9 cellular contexts compared by ENCODE assay signal in genomic region chr7:35231221-35231620, GRCh38. TPM values are rescaled to one million over a fixed set of nuclear protein-coding genes. Genes with fewer than 3 reads are reported as not detected.
"Had no signal": no experiment of that assay in that cellular context is flagged by ENCODE, and none has a peak within 500 bp of the region (broad histone marks: within the 10 kb centered on the region; RNA-seq: fewer than 3 reads in every experiment).

No MANE protein-coding gene starts in this region.

RNA-seq across cellular contexts. Expression of gene TBX20, which starts 22.7 kb away (rescaled TPM):
- total RNA-seq: chondrocyte, esophagus mucosa, esophagus squamous epithelium, gastrocnemius medialis, glomerular endothelial cell, lower leg skin, lung microvascular endothelial cell, myocyte had no signal
- polyA plus RNA-seq: keratinocyte had no signal
